ENCODE assay signal across 26 cellular contexts in genomic region chrX:30990361-30990760, GRCh38.
"Had no signal": no experiment of that assay in that cellular context is flagged by ENCODE, and none has a peak within 500 bp of the region (broad histone marks: within the 10 kb centered on the region; RNA-seq: fewer than 3 reads in every experiment).

No MANE protein-coding gene starts in this region.

- H3K9ac ChIP-seq: neural progenitor cell had no signal

- H2AFZ ChIP-seq: neural progenitor cell had no signal

- H3K4me3 ChIP-seq: coronary artery, esophagus squamous epithelium, left lung, neural progenitor cell, prostate gland, sigmoid colon, stomach, thyroid gland, vagina had no signal

- H3K27ac ChIP-seq: coronary artery, esophagus squamous epithelium, left lung, neural progenitor cell, prostate gland, sigmoid colon, stomach, thyroid gland, vagina had no signal

- H3K4me1 ChIP-seq: esophagus squamous epithelium, left lung, neural progenitor cell, prostate gland, sigmoid colon, thyroid gland, vagina had no signal

- DNase-seq: dermis blood vessel endothelial cell; effector memory CD4-positive, alpha-beta T cell; erythroblast; esophagus squamous epithelium; hypothalamus; left cardiac atrium; left lung; mesendoderm; midbrain; naive thymus-derived CD4-positive, alpha-beta T cell; right cardiac atrium; sigmoid colon; stimulated activated CD4-positive, alpha-beta T cell treated with anti-CD3 and anti-CD28 coated beads, Interleukin-2, amount 100 ng/mL, for 24 hours; stimulated activated CD4-positive, alpha-beta T cell treated with anti-CD3 and anti-CD28 coated beads, Interleukin-4, amount 100 ng/mL, for 24 hours; stimulated activated naive CD4-positive, alpha-beta T cell treated with Interleukin-2 at 50 U/mL for 16 hours; stomach; trophoblast cell had no signal

- H3K9me3 ChIP-seq: esophagus squamous epithelium, left lung, prostate gland, sigmoid colon, stomach, thyroid gland, vagina had no signal

- FAIRE-seq: endothelial cell of umbilical vein, frontal cortex, keratinocyte had no signal

- H3K4me2 ChIP-seq: neural progenitor cell had no signal

- ATAC-seq: left cardiac atrium; left lung; naive thymus-derived CD4-positive, alpha-beta T cell; right cardiac atrium; stimulated activated effector memory CD8-positive, alpha-beta T cell treated with anti-CD3 and anti-CD28 coated beads, Interleukin-12 subunit alpha, Interleukin-12 subunit beta, amount 100 ng/mL, for 72 hours had no signal

- H3K27me3 ChIP-seq: esophagus squamous epithelium, left lung, neural progenitor cell, sigmoid colon, stomach, thyroid gland, vagina had no signal

- H3K36me3 ChIP-seq: esophagus squamous epithelium, left lung, neural progenitor cell, prostate gland, sigmoid colon, stomach, thyroid gland, vagina had no signal
